9 cellular contexts compared by ENCODE assay signal in genomic region chr7:94375713-94376112, GRCh38. TPM values are rescaled to one million over a fixed set of nuclear protein-coding genes. Genes with fewer than 3 reads are reported as not detected.
DNase-seq lines count a peak whose midpoint lies in the region; ATAC-seq and TF ChIP-seq lines count a peak whose summit lies in the region.
"Had no signal": no experiment of that assay in that cellular context is flagged by ENCODE, and none has a peak within 500 bp of the region (broad histone marks: within the 10 kb centered on the region; RNA-seq: fewer than 3 reads in every experiment).

No MANE protein-coding gene starts in this region.

- peak overlapping the region; percentile 5 for H3K27ac ChIP-seq in neural cell (ENCODE audit: low read length)

- TF ChIP-seq CTCF in fibroblast of pulmonary artery (IDR thresholded peaks at IDR 0.05; ENCODE audit: low read length, missing control alignments) (no peak), neural cell (IDR thresholded peaks at IDR 0.05; ENCODE audit: poor library complexity, severe bottlenecking) (no peak)

- peak overlapping the region; percentile 0 for H2AFZ ChIP-seq in neural cell (ENCODE audit: low read depth, low read length)

- no peaks in the 10 kb centered on the region for H3K9me2 ChIP-seq in neural cell (ENCODE audit: insufficient read depth, low read length)

- peaks cover 5% of the 10 kb centered on the region for H3K27me3 Mint-ChIP-seq in activated CD4-positive, alpha-beta T cell treated with anti-CD3 and anti-CD28 coated beads for 36 hours

- H3K27me3 ChIP-seq in neural cell (ENCODE audit: insufficient read depth, low read depth, low read length), result no peaks in the 10 kb centered on the region

- H3K79me2 ChIP-seq in neural cell (replicated peaks; ENCODE audit: insufficient read depth, low read length), result no peaks in the 10 kb centered on the region

- no peaks in the 10 kb centered on the region for H3K36me3 Mint-ChIP-seq in activated CD4-positive, alpha-beta T cell treated with anti-CD3 and anti-CD28 coated beads for 36 hours (ENCODE audit: low read depth)

- POLR2A ChIA-PET in activated CD4-positive, alpha-beta T cell treated with anti-CD3 and anti-CD28 coated beads for 36 hours (lab: Charles Lee), result no interaction called here

- no peak overlapping the region for H3K4me3 Mint-ChIP-seq in activated CD4-positive, alpha-beta T cell treated with anti-CD3 and anti-CD28 coated beads for 36 hours

- CTCF ChIA-PET in activated CD4-positive, alpha-beta T cell treated with anti-CD3 and anti-CD28 coated beads for 36 hours (lab: Charles Lee), result interaction anchor here (0.7 to 0.8 kb wide), 3 partner anchors 10 to 1097 kb away, joined by 3 read pairs; partner anchors contain the start of gene COL1A2

- no peaks in the 10 kb centered on the region for H3K36me3 ChIP-seq in neural cell (ENCODE audit: insufficient read depth, low read length)

- ATAC-seq in HG03196 (IDR thresholded peaks at IDR 0.05; ENCODE audit: unreplicated experiment) (no peak), GM18511 (IDR thresholded peaks at IDR 0.05; ENCODE audit: unreplicated experiment) (no peak)
- no peak for ATAC-seq in activated CD4-positive, alpha-beta T cell treated with anti-CD3 and anti-CD28 coated beads for 36 hours

- H4K20me1 ChIP-seq in neural cell (ENCODE audit: insufficient read depth), result no peaks in the 10 kb centered on the region

- no peak for TF ChIP-seq EP300 in neural cell (conservative IDR thresholded peaks at IDR 0.05; ENCODE audit: poor library complexity, severe bottlenecking)

- no peak overlapping the region for H3K9ac ChIP-seq in neural cell (ENCODE audit: low read length)

- H3K4me2 ChIP-seq in neural cell (ENCODE audit: low read length), result no peak overlapping the region

- H3K4me1 Mint-ChIP-seq in activated CD4-positive, alpha-beta T cell treated with anti-CD3 and anti-CD28 coated beads for 36 hours, result no peaks in the 10 kb centered on the region

- DNase-seq in AG08395 (ENCODE audit: low spot score) (peak; percentile 77), RPMI7951 (ENCODE audit: low read depth) (peak; percentile 98), fibroblast of pulmonary artery (ENCODE audit: low read depth) (peak; percentile 99), HPDE6-E6E7 (ENCODE audit: extremely low spot score) (no peak)
- DNase-seq in activated CD4-positive, alpha-beta T cell treated with anti-CD3 and anti-CD28 coated beads for 36 hours, result no peak
- DNase-seq: NCI-H446 treated with DMSO at 0.1 percent for 48 hours had no signal

- intact Hi-C loops in activated CD4-positive, alpha-beta T cell treated with anti-CD3 and anti-CD28 coated beads for 36 hours (cut with DNase I, micrococcal nuclease), result no loop called here

- H3K4me3 ChIP-seq in fibroblast of pulmonary artery (replicated peaks; ENCODE audit: low read depth, low read length) (peak overlapping the region; percentile 49), neural cell (ENCODE audit: low read length) (no peak overlapping the region)

- H3K9me3 Mint-ChIP-seq in activated CD4-positive, alpha-beta T cell treated with anti-CD3 and anti-CD28 coated beads for 36 hours (ENCODE audit: low read depth), result no peaks in the 10 kb centered on the region

- H3K27ac Mint-ChIP-seq in activated CD4-positive, alpha-beta T cell treated with anti-CD3 and anti-CD28 coated beads for 36 hours, result no peak overlapping the region

- no peaks in the 10 kb centered on the region for H3K9me3 ChIP-seq in neural cell (ENCODE audit: low read length)

- no peak for TF ChIP-seq RAD21 in neural cell (conservative IDR thresholded peaks at IDR 0.05)

- no peaks in the 10 kb centered on the region for H3F3A ChIP-seq in neural cell (ENCODE audit: insufficient read depth, low read length, poor library complexity, severe bottlenecking)

TF ChIP-seq in neural cell, 6 proteins besides CTCF, POLR2A, EP300 and RAD21:
- no peak for TF ChIP-seq EZH2 (IDR thresholded peaks at IDR 0.05; ENCODE audit: borderline replicate concordance, insufficient read depth, low read length, poor library complexity, severe bottlenecking)
- TF ChIP-seq MXI1 (conservative IDR thresholded peaks at IDR 0.05; ENCODE audit: poor library complexity, severe bottlenecking), result no peak
- no peak for TF ChIP-seq TAF1 (IDR thresholded peaks at IDR 0.05; ENCODE audit: low read depth)
- TF ChIP-seq POLR2AphosphoS5 (IDR thresholded peaks at IDR 0.05), result no peak
- TF ChIP-seq SMC3 (conservative IDR thresholded peaks at IDR 0.05; ENCODE audit: poor library complexity), result no peak
- TF ChIP-seq REST (IDR thresholded peaks at IDR 0.05; ENCODE audit: borderline replicate concordance), result no peak
TF ChIP-seq in neural cell: peak in this region for 0.

RNA-seq across cellular contexts. Expression of gene COL1A2, which starts 19.0 kb away (rescaled TPM):
- 1,601 and 1,652 TPM in 2 replicates for total RNA-seq in RPMI7951 (2014; rRNA removed; shearing (Covaris generic))
- polyA plus RNA-seq in neural cell, result 2.3 and 2.5 TPM in 2 replicates
- 3.4 and 4.1 TPM in 2 replicates for polyA minus RNA-seq in neural cell
- total RNA-seq in activated CD4-positive, alpha-beta T cell treated with anti-CD3 and anti-CD28 coated beads for 36 hours, result under 1 TPM; 0.11 to 0.19 TPM

Comparison
In these comparisons a context has a peak if more than half of its experiments do, and no peak if none do; other contexts are left out.
1. DNase-seq: peak in AG08395 (single experiment), RPMI7951 (single experiment) and fibroblast of pulmonary artery (single experiment); none in activated CD4-positive, alpha-beta T cell treated with anti-CD3 and anti-CD28 coated beads for 36 hours (single experiment) and HPDE6-E6E7 (single experiment).
2. RNA of gene COL1A2, which starts 19.0 kb away (total RNA-seq): 1,601 to 1,652 TPM in RPMI7951; 0.11 to 0.19 TPM in activated CD4-positive, alpha-beta T cell treated with anti-CD3 and anti-CD28 coated beads for 36 hours; every median in the first group is over 1,000 times any median in the second.